ENCODE assay signal across 10 cellular contexts in the genomic region with DNA sequence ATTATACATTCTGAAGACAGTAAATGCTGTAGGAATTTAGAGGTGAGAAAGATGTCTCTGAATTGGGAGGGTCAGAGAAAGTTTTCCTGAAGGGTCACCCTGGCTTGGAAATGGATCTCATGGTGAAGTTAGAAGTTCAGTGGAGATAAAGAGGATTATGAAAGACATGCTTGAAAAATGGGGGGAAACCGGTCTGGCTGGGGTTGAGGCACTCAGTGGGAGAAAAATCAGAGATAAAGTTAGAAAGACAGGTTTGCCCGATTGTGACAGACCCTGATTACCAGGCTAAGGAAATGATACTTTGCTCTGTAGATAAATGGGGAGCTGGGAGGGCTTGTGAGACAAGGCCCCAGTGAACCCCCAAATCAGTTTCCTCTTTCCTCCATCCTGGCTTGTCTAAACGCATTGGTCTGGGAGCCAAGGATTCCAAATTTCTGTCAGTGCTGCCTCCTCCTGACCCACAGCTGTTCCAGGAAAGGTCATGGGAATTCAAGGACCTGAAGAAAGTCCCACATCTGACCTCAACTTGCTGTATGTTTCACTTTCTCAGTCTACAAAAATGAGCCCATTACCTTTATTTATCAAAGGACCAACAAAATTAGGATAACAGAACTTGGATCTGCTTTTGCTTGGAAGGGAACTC. TPM values are rescaled to one million over a fixed set of nuclear protein-coding genes. Genes with fewer than 3 reads are reported as not detected.
DNase-seq lines count a peak whose midpoint lies in the region; TF ChIP-seq lines count a peak whose summit lies in the region.
"Had no signal": no experiment of that assay in that cellular context is flagged by ENCODE, and none has a peak within 500 bp of the region (broad histone marks: within the 10 kb centered on the region; RNA-seq: fewer than 3 reads in every experiment).

No MANE protein-coding gene starts in this region.

- no peak for TF ChIP-seq POLR2A in breast epithelium (IDR thresholded peaks at IDR 0.05)
- no peak for TF ChIP-seq POLR2A in vagina (IDR thresholded peaks at IDR 0.05)

- H3K9me3 Mint-ChIP-seq in MCF 10A (ENCODE audit: unreplicated experiment), result no peaks in the 10 kb centered on the region
- no peaks in the 10 kb centered on the region for H3K9me3 Mint-ChIP-seq in nephron

- peaks cover 23% of the 10 kb centered on the region for H3K4me1 Mint-ChIP-seq in MCF 10A (ENCODE audit: insufficient read depth, unreplicated experiment)
- peaks cover 52% of the 10 kb centered on the region for H3K4me1 Mint-ChIP-seq in nephron

- H3K4me3 Mint-ChIP-seq in MCF 10A (ENCODE audit: unreplicated experiment), result no peak overlapping the region
- H3K4me3 Mint-ChIP-seq in nephron, result peak overlapping the region in 2 of 3 experiments; percentile 67

- H3K27ac Mint-ChIP-seq in MCF 10A (ENCODE audit: low read depth, unreplicated experiment) (no peak overlapping the region), nephron (peak overlapping the region; percentile 89 to 99 (median 94))

- no TSS peak for BruUV-seq in MCF 10A (replicated peaks; lab: Mats Ljungman, UMichigan)

- H3K36me3 ChIP-seq in breast epithelium, result no peaks in the 10 kb centered on the region
- no peaks in the 10 kb centered on the region for H3K36me3 ChIP-seq in vagina

- DNase-seq in breast epithelium (ENCODE audit: low spot score in 2 of 2) (no peak), MCF 10A (ENCODE audit: unreplicated experiment) (no peak), vagina (ENCODE audit: extremely low spot score in 2 of 2) (no peak), glomerular visceral epithelial cell (ENCODE audit: extremely low spot score) (no peak), inferior parietal cortex (ENCODE audit: extremely low spot score) (no peak)
- DNase-seq: DMS79 treated with DMSO at 0.1 percent for 48 hours, GOT3 had no signal

- intact Hi-C loops in breast epithelium (cut with DNase I; ENCODE audit: low total_unique reads) (loop anchor here (2.0 kb wide), 1 partner anchor 24 kb away; no protein-coding TSS in a partner anchor), MCF 10A (cut with micrococcal nuclease) (no loop called here), vagina (cut with DNase I) (no loop called here)

- H3K9me3 ChIP-seq in breast epithelium, result no peaks in the 10 kb centered on the region
- H3K9me3 ChIP-seq in vagina, result no peaks in the 10 kb centered on the region

- POLR2A ChIA-PET in MCF 10A (lab: Yijun Ruan, JAX), result no interaction called here

- H3K4me3 ChIP-seq in breast epithelium (peak overlapping the region in 2 of 3 donors; percentile 6 to 21), vagina (peak overlapping the region in 1 of 2 donors; percentile 9)

- TF ChIP-seq CTCF in breast epithelium (IDR thresholded peaks at IDR 0.05) (no peak), MCF 10A (IDR thresholded peaks at IDR 0.05; ENCODE audit: unreplicated experiment) (no peak), nephron (IDR thresholded peaks at IDR 0.05; ENCODE audit: unreplicated experiment in 3 of 3) (no peak), vagina (IDR thresholded peaks at IDR 0.05) (no peak)

- H3K36me3 Mint-ChIP-seq in MCF 10A (ENCODE audit: insufficient read depth, unreplicated experiment), result no peaks in the 10 kb centered on the region
- H3K36me3 Mint-ChIP-seq in nephron (ENCODE audit: low read depth), result no peaks in the 10 kb centered on the region

- no peaks in the 10 kb centered on the region for H3K27me3 ChIP-seq in breast epithelium
- no peaks in the 10 kb centered on the region for H3K27me3 ChIP-seq in vagina

- peaks cover 0 to 23% of the 10 kb centered on the region in 2 donors for H3K4me1 ChIP-seq in breast epithelium
- peaks cover 57% of the 10 kb centered on the region for H3K4me1 ChIP-seq in vagina

- H3K27ac ChIP-seq in breast epithelium, result peak overlapping the region; percentile 70 to 80
- H3K27ac ChIP-seq in vagina, result peak overlapping the region; percentile 88
- H3K27ac ChIP-seq: 22Rv1 had no signal

- CTCF ChIA-PET in MCF 10A (lab: Yijun Ruan, JAX), result interaction anchor here (1.0 to 7.2 kb wide), 9 partner anchors 7 to 344 kb away, joined by 3 to 391 read pairs (median 33); a partner anchor contains a TSS

- H3K27me3 Mint-ChIP-seq in MCF 10A (ENCODE audit: insufficient read depth, unreplicated experiment), result no peaks in the 10 kb centered on the region
- no peaks in the 10 kb centered on the region for H3K27me3 Mint-ChIP-seq in nephron (ENCODE audit: low read depth)

RNA-seq across cellular contexts. Expression of a gene that starts 3.6 kb away (rescaled TPM):
- 1 to 10 TPM in 2 of 3 donors, not detected in 1; 1.6 to 3.1 TPM for total RNA-seq in breast epithelium
- total RNA-seq in MCF 10A (2022), result 10.9 and 11.8 TPM in 2 replicates
- 18.2 TPM for total RNA-seq in vagina
- total RNA-seq: activated CD8-positive, alpha-beta memory T cell treated with anti-CD3 and anti-CD28 coated beads for 36 hours had no signal

RNA-seq across cellular contexts. Expression of a gene that starts 3.9 kb away (rescaled TPM):
- total RNA-seq in breast epithelium (not detected), MCF 10A (2022) (not detected in 2 replicates), vagina (not detected)
- total RNA-seq: activated CD8-positive, alpha-beta memory T cell treated with anti-CD3 and anti-CD28 coated beads for 36 hours had no signal

RNA-seq across cellular contexts. Expression of a gene that starts 8.5 kb away (rescaled TPM):
- total RNA-seq in breast epithelium (under 1 TPM in 1 of 3 donors, not detected in 2; 0.15 TPM), MCF 10A (2022) (not detected in 2 replicates), vagina (not detected)
- total RNA-seq: activated CD8-positive, alpha-beta memory T cell treated with anti-CD3 and anti-CD28 coated beads for 36 hours had no signal

RNA-seq across cellular contexts. Expression of a gene that starts 13.7 kb away (rescaled TPM):
- total RNA-seq in breast epithelium (100 to 1,000 TPM; 251 to 693 (median 258) TPM), MCF 10A (2022) (0.81 and 0.82 TPM in 2 replicates), vagina (307 TPM)

RNA-seq across cellular contexts. Expression of a gene that starts 19.1 kb away (rescaled TPM):
- total RNA-seq in breast epithelium (not detected), MCF 10A (2022) (not detected in 2 replicates), vagina (not detected)
- total RNA-seq: activated CD8-positive, alpha-beta memory T cell treated with anti-CD3 and anti-CD28 coated beads for 36 hours had no signal
